8 cellular contexts compared by ENCODE assay signal in the genomic region with DNA sequence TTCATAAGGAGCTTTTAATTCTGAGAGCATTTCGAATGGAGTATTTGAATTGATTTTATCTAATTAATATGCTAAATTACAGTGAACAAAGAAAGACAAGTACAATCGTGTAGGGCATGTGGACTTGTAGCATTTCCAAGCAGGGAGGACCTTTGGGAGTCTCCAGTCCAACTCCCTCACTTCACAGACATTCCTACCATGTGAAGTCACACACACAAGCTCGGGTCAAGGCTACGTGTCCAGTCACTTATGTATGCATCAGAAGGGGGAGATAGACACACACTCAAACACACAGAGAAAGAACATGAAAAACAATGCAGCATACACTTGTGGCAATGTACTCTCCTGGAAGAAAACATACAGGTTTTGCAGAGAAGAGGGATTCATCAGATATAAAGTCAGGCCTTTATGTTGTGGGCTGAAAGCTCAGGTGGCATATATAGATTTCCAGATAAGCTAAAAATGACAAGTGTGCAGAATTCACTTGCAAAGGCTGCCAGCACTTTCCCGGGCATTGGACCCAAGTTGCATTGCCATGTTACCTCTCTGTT.
DNase-seq lines count a peak whose midpoint lies in the region; ATAC-seq, FAIRE-seq and TF ChIP-seq lines count a peak whose summit lies in the region.

No MANE protein-coding gene starts in this region.

- no peaks in the 10 kb centered on the region for H3K27me3 ChIP-seq in endothelial cell of umbilical vein (ENCODE audit: control insufficient read depth in 2 of 2, insufficient read depth in 2 of 2, low read length in 2 of 2)

- peak overlapping the region; percentile 1 for H3K27ac ChIP-seq in endothelial cell of umbilical vein (ENCODE audit: insufficient read depth, low read depth, low read length)

- POLR2A ChIA-PET in endothelial cell of umbilical vein (lab: Charles Lee), result no interaction called here

- no peak for ATAC-seq in HG03520 (IDR thresholded peaks at IDR 0.05; ENCODE audit: unreplicated experiment)
- no peak for ATAC-seq in GM18520 (IDR thresholded peaks at IDR 0.05; ENCODE audit: unreplicated experiment)
- ATAC-seq in HG02759 (IDR thresholded peaks at IDR 0.05; ENCODE audit: unreplicated experiment), result no peak

- no peaks in the 10 kb centered on the region for H3K9me3 ChIP-seq in endothelial cell of umbilical vein (replicated peaks; ENCODE audit: control insufficient read depth, insufficient read depth, low read length)

- no peaks in the 10 kb centered on the region for H3K79me2 ChIP-seq in endothelial cell of umbilical vein (ENCODE audit: control insufficient read depth, insufficient read depth, low read length)

- intact Hi-C loops in endothelial cell of umbilical vein (cut with micrococcal nuclease), result loop anchor here (5.0 kb wide), 1 partner anchor 586 kb away; no protein-coding TSS in a partner anchor

- no peak for TF ChIP-seq POLR2A in endothelial cell of umbilical vein (IDR thresholded peaks at IDR 0.05; ENCODE audit: low read depth, low read length)

- DNase-seq in DMS114 treated with DMSO at 0.1 percent for 48 hours (lab: John Stamatoyannopoulos, UW; ENCODE audit: unreplicated experiment) (peak; percentile 73), LoVo (ENCODE audit: low spot score) (peak; percentile 3), endothelial cell of umbilical vein (ENCODE audit: low read depth, low spot score) (peak; percentile 61), non-pigmented ciliary epithelial cell (ENCODE audit: low read depth) (peak; percentile 81), NCI-H2171 (lab: John Stamatoyannopoulos, UW) (no peak)

- CTCF ChIA-PET in endothelial cell of umbilical vein (lab: Charles Lee), result interaction anchor here (1.5 to 2.2 kb wide), 4 partner anchors 13 to 344 kb away, joined by 4 to 10 read pairs (median 8); no protein-coding TSS in a partner anchor

- H2AFZ ChIP-seq in endothelial cell of umbilical vein (ENCODE audit: low read depth, low read length), result no peak overlapping the region

- no peak overlapping the region for H3K4me2 ChIP-seq in endothelial cell of umbilical vein (ENCODE audit: insufficient read depth, low read length)

- no peak overlapping the region for H3K4me3 ChIP-seq in endothelial cell of umbilical vein (replicated peaks in 1 of 3; ENCODE audit: insufficient read depth in 1 of 3, low read depth in 1 of 3, low read length in 3 of 3)

- no TSS peak for BruUV-seq in endothelial cell of umbilical vein (replicated peaks; lab: Mats Ljungman, UMichigan)

- peak; percentile 67 for FAIRE-seq in endothelial cell of umbilical vein (lab: Jason Lieb, UNC)

- H3K9ac ChIP-seq in endothelial cell of umbilical vein (replicated peaks; ENCODE audit: extremely low read depth, insufficient read depth, low read length), result no peak overlapping the region

- peaks cover 9% of the 10 kb centered on the region for H3K4me1 ChIP-seq in endothelial cell of umbilical vein (ENCODE audit: control insufficient read depth, extremely low read depth, insufficient read depth, low read length)

- dilution Hi-C loops in endothelial cell of umbilical vein (cut with MboI; ENCODE audit: extremely low pct_ligation_motif_present, low sequenced_read_pairs), result no loop called here

- no peaks in the 10 kb centered on the region for H4K20me1 ChIP-seq in endothelial cell of umbilical vein (replicated peaks; ENCODE audit: control insufficient read depth, extremely low read depth, insufficient read depth, low read length)

- H3K9me1 ChIP-seq in endothelial cell of umbilical vein (replicated peaks; ENCODE audit: control insufficient read depth, extremely low read depth, insufficient read depth, low read length), result no peaks in the 10 kb centered on the region

- TF ChIP-seq CTCF in endothelial cell of umbilical vein (IDR thresholded peaks at IDR 0.05; ENCODE audit: extremely low read depth in 1 of 2, insufficient read depth in 1 of 2, low read depth in 1 of 2, low read length in 2 of 2), result no peak

- H3K36me3 ChIP-seq in endothelial cell of umbilical vein (ENCODE audit: control insufficient read depth in 2 of 2, extremely low read depth in 1 of 2, insufficient read depth in 2 of 2, low read length in 2 of 2), result no peaks in the 10 kb centered on the region

TF ChIP-seq in endothelial cell of umbilical vein, 7 proteins besides CTCF, POLR2A, EP300 and RAD21:
- TF ChIP-seq POLR2AphosphoS5 (IDR thresholded peaks at IDR 0.05; ENCODE audit: insufficient read depth, low read depth, low read length), result no peak
- no peak for TF ChIP-seq MYC (IDR thresholded peaks at IDR 0.05; ENCODE audit: low read depth, low read length)
- TF ChIP-seq GATA2 (IDR thresholded peaks at IDR 0.05; ENCODE audit: insufficient read depth, insufficient read length, low read depth, low read length), result no peak
- no peak for TF ChIP-seq FOS (IDR thresholded peaks at IDR 0.05; ENCODE audit: borderline replicate concordance, insufficient read depth, low read length)
